22 cellular contexts compared by ENCODE assay signal in genomic region chr4:7298601-7299000, GRCh38.
"Had no signal": no experiment of that assay in that cellular context is flagged by ENCODE, and none has a peak within 500 bp of the region (broad histone marks: within the 10 kb centered on the region; RNA-seq: fewer than 3 reads in every experiment).

No MANE protein-coding gene starts in this region.

- H3K4me3 ChIP-seq: breast epithelium, pancreas, prostate gland, stomach, thyroid gland, upper lobe of left lung, vagina had no signal

- H3K27ac Mint-ChIP-seq: activated naive CD4-positive, alpha-beta T cell treated with anti-CD3 and anti-CD28 coated beads, Interleukin-2, amount 50 U/mL, for 24 hours; activated naive CD8-positive, alpha-beta T cell treated with anti-CD3 and anti-CD28 coated beads, Interleukin-2, amount 50 U/mL, for 24 hours; dendritic cell treated with granulocyte-macrophage colony-stimulating factor and Interleukin-4, amounts not matched to agents 40 ng/mL and 50 ng/mL, for 4 days; stimulated activated naive B cell treated with anti-CD40 and anti-IgM and Interleukin-4, amounts not matched to agents 10 μg/mL and 1 μg/mL and 100 μg/mL, for 72 hours; T-cell; T-helper 2 cell treated with Interferon-gamma antibody and Interleukin-4, amounts not matched to agents 5 μg/mL and 100 μg/mL, for 36 hours had no signal

- H3K36me3 ChIP-seq: breast epithelium, pancreas, prostate gland, stomach, thyroid gland, upper lobe of left lung, vagina had no signal

- H3K4me1 ChIP-seq: breast epithelium, pancreas, prostate gland had no signal

- H3K9me3 Mint-ChIP-seq: activated naive CD4-positive, alpha-beta T cell treated with anti-CD3 and anti-CD28 coated beads, Interleukin-2, amount 50 U/mL, for 24 hours; activated naive CD8-positive, alpha-beta T cell treated with anti-CD3 and anti-CD28 coated beads, Interleukin-2, amount 50 U/mL, for 24 hours; central memory CD8-positive, alpha-beta T cell; dendritic cell treated with granulocyte-macrophage colony-stimulating factor and Interleukin-4, amounts not matched to agents 40 ng/mL and 50 ng/mL, for 4 days; nephron; stimulated activated naive B cell treated with anti-CD40 and anti-IgM and Interleukin-4, amounts not matched to agents 10 μg/mL and 1 μg/mL and 100 μg/mL, for 72 hours; T-cell; T-helper 2 cell treated with Interferon-gamma antibody and Interleukin-4, amounts not matched to agents 5 μg/mL and 100 μg/mL, for 36 hours had no signal

- DNase-seq: activated CD4-positive, alpha-beta T cell treated with anti-CD3 and anti-CD28 coated beads for 4 hours; activated CD4-positive, alpha-beta T cell treated with anti-CD3 and anti-CD28 coated beads, Interleukin-2, amount 50 U/mL, for 4 hours; activated effector memory CD4-positive, alpha-beta T cell treated with Interleukin-2 at 50 U/mL for 16 hours; activated naive CD8-positive, alpha-beta T cell treated with anti-CD3 and anti-CD28 coated beads, Interleukin-2, amount 50 U/mL, for 24 hours; effector CD8-positive, alpha-beta T cell; mammary epithelial cell; pancreas; stimulated activated CD4-positive, alpha-beta T cell treated with anti-CD3 and anti-CD28 coated beads, Interleukin-15, amount 100 ng/mL, for 24 hours; stimulated activated CD4-positive, alpha-beta T cell treated with anti-CD3 and anti-CD28 coated beads, Interleukin-2, amount 100 ng/mL, for 24 hours; stimulated activated naive B cell treated with anti-CD40 and anti-IgM and Interleukin-4, amounts not matched to agents 10 μg/mL and 1 μg/mL and 100 μg/mL, for 72 hours; stomach; T-cell; thyroid gland; upper lobe of left lung had no signal

- H3K9me3 ChIP-seq: breast epithelium, pancreas, prostate gland, stomach, thyroid gland, upper lobe of left lung, vagina had no signal

- H3K4me3 Mint-ChIP-seq: activated naive CD4-positive, alpha-beta T cell treated with anti-CD3 and anti-CD28 coated beads, Interleukin-2, amount 50 U/mL, for 24 hours; activated naive CD8-positive, alpha-beta T cell treated with anti-CD3 and anti-CD28 coated beads, Interleukin-2, amount 50 U/mL, for 24 hours; central memory CD8-positive, alpha-beta T cell; dendritic cell treated with granulocyte-macrophage colony-stimulating factor and Interleukin-4, amounts not matched to agents 40 ng/mL and 50 ng/mL, for 4 days; nephron; stimulated activated naive B cell treated with anti-CD40 and anti-IgM and Interleukin-4, amounts not matched to agents 10 μg/mL and 1 μg/mL and 100 μg/mL, for 72 hours; T-cell; T-helper 2 cell treated with Interferon-gamma antibody and Interleukin-4, amounts not matched to agents 5 μg/mL and 100 μg/mL, for 36 hours had no signal

- H3K27ac ChIP-seq: breast epithelium, pancreas, prostate gland, stomach, thyroid gland, upper lobe of left lung, vagina had no signal

- H3K4me1 Mint-ChIP-seq: activated naive CD4-positive, alpha-beta T cell treated with anti-CD3 and anti-CD28 coated beads, Interleukin-2, amount 50 U/mL, for 24 hours; activated naive CD8-positive, alpha-beta T cell treated with anti-CD3 and anti-CD28 coated beads, Interleukin-2, amount 50 U/mL, for 24 hours; stimulated activated naive B cell treated with anti-CD40 and anti-IgM and Interleukin-4, amounts not matched to agents 10 μg/mL and 1 μg/mL and 100 μg/mL, for 72 hours had no signal

- H3K36me3 Mint-ChIP-seq: activated naive CD4-positive, alpha-beta T cell treated with anti-CD3 and anti-CD28 coated beads, Interleukin-2, amount 50 U/mL, for 24 hours; stimulated activated naive B cell treated with anti-CD40 and anti-IgM and Interleukin-4, amounts not matched to agents 10 μg/mL and 1 μg/mL and 100 μg/mL, for 72 hours; T-cell had no signal

- ATAC-seq: activated naive CD8-positive, alpha-beta T cell treated with anti-CD3 and anti-CD28 coated beads, Interleukin-2, amount 50 U/mL, for 24 hours; pancreas; stimulated activated naive B cell treated with anti-CD40 and anti-IgM and Interleukin-4, amounts not matched to agents 10 μg/mL and 1 μg/mL and 100 μg/mL, for 72 hours; T-cell had no signal

- H3K27me3 ChIP-seq: pancreas, thyroid gland, upper lobe of left lung, vagina had no signal
